Comparison of ENCODE assay signal across 1 cellular context in genomic region chr2:105037572-105038382, GRCh38.
A peak's percentile ranks its signal among the peaks of the same experiment; 100 is the strongest.
TF ChIP-seq lines count a peak whose summit lies in the region.

TSS of gene MRPS9 (plus strand) at chr2:105038069. CDS start at chr2:105038093, 24 bp downstream.

TF ChIP-seq in WTC11, 78 proteins besides CTCF, POLR2A, EP300 and RAD21 (continued from another document):
- TF ChIP-seq, protein P1, sequence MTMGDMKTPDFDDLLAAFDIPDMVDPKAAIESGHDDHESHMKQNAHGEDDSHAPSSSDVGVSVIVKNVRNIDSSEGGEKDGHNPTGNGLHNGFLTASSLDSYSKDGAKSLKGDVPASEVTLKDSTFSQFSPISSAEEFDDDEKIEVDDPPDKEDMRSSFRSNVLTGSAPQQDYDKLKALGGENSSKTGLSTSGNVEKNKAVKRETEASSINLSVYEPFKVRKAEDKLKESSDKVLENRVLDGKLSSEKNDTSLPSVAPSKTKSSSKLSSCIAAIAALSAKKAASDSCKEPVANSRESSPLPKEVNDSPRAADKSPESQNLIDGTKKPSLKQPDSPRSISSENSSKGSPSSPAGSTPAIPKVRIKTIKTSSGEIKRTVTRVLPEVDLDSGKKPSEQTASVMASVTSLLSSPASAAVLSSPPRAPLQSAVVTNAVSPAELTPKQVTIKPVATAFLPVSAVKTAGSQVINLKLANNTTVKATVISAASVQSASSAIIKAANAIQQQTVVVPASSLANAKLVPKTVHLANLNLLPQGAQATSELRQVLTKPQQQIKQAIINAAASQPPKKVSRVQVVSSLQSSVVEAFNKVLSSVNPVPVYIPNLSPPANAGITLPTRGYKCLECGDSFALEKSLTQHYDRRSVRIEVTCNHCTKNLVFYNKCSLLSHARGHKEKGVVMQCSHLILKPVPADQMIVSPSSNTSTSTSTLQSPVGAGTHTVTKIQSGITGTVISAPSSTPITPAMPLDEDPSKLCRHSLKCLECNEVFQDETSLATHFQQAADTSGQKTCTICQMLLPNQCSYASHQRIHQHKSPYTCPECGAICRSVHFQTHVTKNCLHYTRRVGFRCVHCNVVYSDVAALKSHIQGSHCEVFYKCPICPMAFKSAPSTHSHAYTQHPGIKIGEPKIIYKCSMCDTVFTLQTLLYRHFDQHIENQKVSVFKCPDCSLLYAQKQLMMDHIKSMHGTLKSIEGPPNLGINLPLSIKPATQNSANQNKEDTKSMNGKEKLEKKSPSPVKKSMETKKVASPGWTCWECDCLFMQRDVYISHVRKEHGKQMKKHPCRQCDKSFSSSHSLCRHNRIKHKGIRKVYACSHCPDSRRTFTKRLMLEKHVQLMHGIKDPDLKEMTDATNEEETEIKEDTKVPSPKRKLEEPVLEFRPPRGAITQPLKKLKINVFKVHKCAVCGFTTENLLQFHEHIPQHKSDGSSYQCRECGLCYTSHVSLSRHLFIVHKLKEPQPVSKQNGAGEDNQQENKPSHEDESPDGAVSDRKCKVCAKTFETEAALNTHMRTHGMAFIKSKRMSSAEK (CRISPR knock-in tag; IDR thresholded peaks at IDR 0.05; ENCODE audit: borderline replicate concordance), result no peak
- TF ChIP-seq CBFB (CRISPR knock-in tag; IDR thresholded peaks at IDR 0.05; ENCODE audit: low read depth), result no peak
- peak; percentile 87 for TF ChIP-seq FOXP1 (CRISPR knock-in tag; IDR thresholded peaks at IDR 0.05; ENCODE audit: borderline replicate concordance)
- TF ChIP-seq, protein P2, sequence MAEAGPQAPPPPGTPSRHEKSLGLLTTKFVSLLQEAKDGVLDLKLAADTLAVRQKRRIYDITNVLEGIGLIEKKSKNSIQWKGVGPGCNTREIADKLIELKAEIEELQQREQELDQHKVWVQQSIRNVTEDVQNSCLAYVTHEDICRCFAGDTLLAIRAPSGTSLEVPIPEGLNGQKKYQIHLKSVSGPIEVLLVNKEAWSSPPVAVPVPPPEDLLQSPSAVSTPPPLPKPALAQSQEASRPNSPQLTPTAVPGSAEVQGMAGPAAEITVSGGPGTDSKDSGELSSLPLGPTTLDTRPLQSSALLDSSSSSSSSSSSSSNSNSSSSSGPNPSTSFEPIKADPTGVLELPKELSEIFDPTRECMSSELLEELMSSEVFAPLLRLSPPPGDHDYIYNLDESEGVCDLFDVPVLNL (CRISPR knock-in tag; IDR thresholded peaks at IDR 0.05; ENCODE audit: borderline replicate concordance, low read depth), result no peak
- TF ChIP-seq ELF4 (CRISPR knock-in tag; IDR thresholded peaks at IDR 0.05; ENCODE audit: low read depth), result no peak
- no peak for TF ChIP-seq ZNF423 (CRISPR knock-in tag; IDR thresholded peaks at IDR 0.05)
- no peak for TF ChIP-seq NR2C2 (CRISPR knock-in tag; IDR thresholded peaks at IDR 0.05)
- TF ChIP-seq RORB (CRISPR knock-in tag; IDR thresholded peaks at IDR 0.05), result no peak
- TF ChIP-seq ATF2 (CRISPR knock-in tag; IDR thresholded peaks at IDR 0.05; ENCODE audit: borderline replicate concordance, low read depth), result no peak
- no peak for TF ChIP-seq ZNF138 (CRISPR knock-in tag; conservative IDR thresholded peaks at IDR 0.05)
- no peak for TF ChIP-seq AR (CRISPR knock-in tag; IDR thresholded peaks at IDR 0.05)
- no peak for TF ChIP-seq CREB1 (CRISPR knock-in tag; IDR thresholded peaks at IDR 0.05)
- TF ChIP-seq JAZF1 (CRISPR knock-in tag; IDR thresholded peaks at IDR 0.05), result no peak
- no peak for TF ChIP-seq GTF2I (CRISPR knock-in tag; conservative IDR thresholded peaks at IDR 0.05)
- TF ChIP-seq USF1 (CRISPR knock-in tag; IDR thresholded peaks at IDR 0.05), result no peak
- 0 out of 2 replicates have a peak, but pooled peaks have one; percentile 42 for TF ChIP-seq MYBL2 (CRISPR knock-in tag; IDR thresholded peaks at IDR 0.05)
- TF ChIP-seq, protein P3, sequence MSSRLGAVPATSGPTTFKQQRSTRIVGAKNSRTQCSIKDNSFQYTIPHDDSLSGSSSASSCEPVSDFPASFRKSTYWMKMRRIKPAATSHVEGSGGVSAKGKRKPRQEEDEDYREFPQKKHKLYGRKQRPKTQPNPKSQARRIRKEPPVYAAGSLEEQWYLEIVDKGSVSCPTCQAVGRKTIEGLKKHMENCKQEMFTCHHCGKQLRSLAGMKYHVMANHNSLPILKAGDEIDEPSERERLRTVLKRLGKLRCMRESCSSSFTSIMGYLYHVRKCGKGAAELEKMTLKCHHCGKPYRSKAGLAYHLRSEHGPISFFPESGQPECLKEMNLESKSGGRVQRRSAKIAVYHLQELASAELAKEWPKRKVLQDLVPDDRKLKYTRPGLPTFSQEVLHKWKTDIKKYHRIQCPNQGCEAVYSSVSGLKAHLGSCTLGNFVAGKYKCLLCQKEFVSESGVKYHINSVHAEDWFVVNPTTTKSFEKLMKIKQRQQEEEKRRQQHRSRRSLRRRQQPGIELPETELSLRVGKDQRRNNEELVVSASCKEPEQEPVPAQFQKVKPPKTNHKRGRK (CRISPR knock-in tag; IDR thresholded peaks at IDR 0.05; ENCODE audit: borderline replicate concordance), result no peak
- TF ChIP-seq FOXK1 (CRISPR knock-in tag; IDR thresholded peaks at IDR 0.05), result peak; percentile 50; the same call in 1 of the 2 replicates
- peak; percentile 51 for TF ChIP-seq NFYB (CRISPR knock-in tag; conservative IDR thresholded peaks at IDR 0.05; ENCODE audit: low read depth)
- TF ChIP-seq KAT7 (CRISPR knock-in tag; IDR thresholded peaks at IDR 0.05; ENCODE audit: borderline replicate concordance), result peak; percentile 85; the same call in 1 of the 2 replicates
- no peak for TF ChIP-seq NR3C1 (CRISPR knock-in tag; conservative IDR thresholded peaks at IDR 0.05; ENCODE audit: low read depth)
- TF ChIP-seq, protein P4, sequence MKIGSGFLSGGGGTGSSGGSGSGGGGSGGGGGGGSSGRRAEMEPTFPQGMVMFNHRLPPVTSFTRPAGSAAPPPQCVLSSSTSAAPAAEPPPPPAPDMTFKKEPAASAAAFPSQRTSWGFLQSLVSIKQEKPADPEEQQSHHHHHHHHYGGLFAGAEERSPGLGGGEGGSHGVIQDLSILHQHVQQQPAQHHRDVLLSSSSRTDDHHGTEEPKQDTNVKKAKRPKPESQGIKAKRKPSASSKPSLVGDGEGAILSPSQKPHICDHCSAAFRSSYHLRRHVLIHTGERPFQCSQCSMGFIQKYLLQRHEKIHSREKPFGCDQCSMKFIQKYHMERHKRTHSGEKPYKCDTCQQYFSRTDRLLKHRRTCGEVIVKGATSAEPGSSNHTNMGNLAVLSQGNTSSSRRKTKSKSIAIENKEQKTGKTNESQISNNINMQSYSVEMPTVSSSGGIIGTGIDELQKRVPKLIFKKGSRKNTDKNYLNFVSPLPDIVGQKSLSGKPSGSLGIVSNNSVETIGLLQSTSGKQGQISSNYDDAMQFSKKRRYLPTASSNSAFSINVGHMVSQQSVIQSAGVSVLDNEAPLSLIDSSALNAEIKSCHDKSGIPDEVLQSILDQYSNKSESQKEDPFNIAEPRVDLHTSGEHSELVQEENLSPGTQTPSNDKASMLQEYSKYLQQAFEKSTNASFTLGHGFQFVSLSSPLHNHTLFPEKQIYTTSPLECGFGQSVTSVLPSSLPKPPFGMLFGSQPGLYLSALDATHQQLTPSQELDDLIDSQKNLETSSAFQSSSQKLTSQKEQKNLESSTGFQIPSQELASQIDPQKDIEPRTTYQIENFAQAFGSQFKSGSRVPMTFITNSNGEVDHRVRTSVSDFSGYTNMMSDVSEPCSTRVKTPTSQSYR (CRISPR knock-in tag; IDR thresholded peaks at IDR 0.05), result no peak
- TF ChIP-seq, protein P5, sequence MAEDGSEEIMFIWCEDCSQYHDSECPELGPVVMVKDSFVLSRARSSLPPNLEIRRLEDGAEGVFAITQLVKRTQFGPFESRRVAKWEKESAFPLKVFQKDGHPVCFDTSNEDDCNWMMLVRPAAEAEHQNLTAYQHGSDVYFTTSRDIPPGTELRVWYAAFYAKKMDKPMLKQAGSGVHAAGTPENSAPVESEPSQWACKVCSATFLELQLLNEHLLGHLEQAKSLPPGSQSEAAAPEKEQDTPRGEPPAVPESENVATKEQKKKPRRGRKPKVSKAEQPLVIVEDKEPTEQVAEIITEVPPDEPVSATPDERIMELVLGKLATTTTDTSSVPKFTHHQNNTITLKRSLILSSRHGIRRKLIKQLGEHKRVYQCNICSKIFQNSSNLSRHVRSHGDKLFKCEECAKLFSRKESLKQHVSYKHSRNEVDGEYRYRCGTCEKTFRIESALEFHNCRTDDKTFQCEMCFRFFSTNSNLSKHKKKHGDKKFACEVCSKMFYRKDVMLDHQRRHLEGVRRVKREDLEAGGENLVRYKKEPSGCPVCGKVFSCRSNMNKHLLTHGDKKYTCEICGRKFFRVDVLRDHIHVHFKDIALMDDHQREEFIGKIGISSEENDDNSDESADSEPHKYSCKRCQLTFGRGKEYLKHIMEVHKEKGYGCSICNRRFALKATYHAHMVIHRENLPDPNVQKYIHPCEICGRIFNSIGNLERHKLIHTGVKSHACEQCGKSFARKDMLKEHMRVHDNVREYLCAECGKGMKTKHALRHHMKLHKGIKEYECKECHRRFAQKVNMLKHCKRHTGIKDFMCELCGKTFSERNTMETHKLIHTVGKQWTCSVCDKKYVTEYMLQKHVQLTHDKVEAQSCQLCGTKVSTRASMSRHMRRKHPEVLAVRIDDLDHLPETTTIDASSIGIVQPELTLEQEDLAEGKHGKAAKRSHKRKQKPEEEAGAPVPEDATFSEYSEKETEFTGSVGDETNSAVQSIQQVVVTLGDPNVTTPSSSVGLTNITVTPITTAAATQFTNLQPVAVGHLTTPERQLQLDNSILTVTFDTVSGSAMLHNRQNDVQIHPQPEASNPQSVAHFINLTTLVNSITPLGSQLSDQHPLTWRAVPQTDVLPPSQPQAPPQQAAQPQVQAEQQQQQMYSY (CRISPR knock-in tag; IDR thresholded peaks at IDR 0.05), result no peak
- TF ChIP-seq GRHL2 (CRISPR knock-in tag; IDR thresholded peaks at IDR 0.05; ENCODE audit: insufficient replicate concordance, severe bottlenecking), result no peak
- no peak for TF ChIP-seq SOX15 (CRISPR knock-in tag; IDR thresholded peaks at IDR 0.05)
- TF ChIP-seq ZNF396 (CRISPR knock-in tag; IDR thresholded peaks at IDR 0.05; ENCODE audit: borderline replicate concordance), result no peak
- TF ChIP-seq ATF6 (CRISPR knock-in tag; IDR thresholded peaks at IDR 0.05), result no peak
- TF ChIP-seq ESRRA (CRISPR knock-in tag; IDR thresholded peaks at IDR 0.05; ENCODE audit: borderline replicate concordance), result no peak
- no peak for TF ChIP-seq MLX (CRISPR knock-in tag; IDR thresholded peaks at IDR 0.05)
- TF ChIP-seq, protein P6, sequence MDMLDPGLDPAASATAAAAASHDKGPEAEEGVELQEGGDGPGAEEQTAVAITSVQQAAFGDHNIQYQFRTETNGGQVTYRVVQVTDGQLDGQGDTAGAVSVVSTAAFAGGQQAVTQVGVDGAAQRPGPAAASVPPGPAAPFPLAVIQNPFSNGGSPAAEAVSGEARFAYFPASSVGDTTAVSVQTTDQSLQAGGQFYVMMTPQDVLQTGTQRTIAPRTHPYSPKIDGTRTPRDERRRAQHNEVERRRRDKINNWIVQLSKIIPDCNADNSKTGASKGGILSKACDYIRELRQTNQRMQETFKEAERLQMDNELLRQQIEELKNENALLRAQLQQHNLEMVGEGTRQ (CRISPR knock-in tag; IDR thresholded peaks at IDR 0.05), result peak; percentile 45
